ENCODE assay signal across 1 cellular context in genomic region chr21:38752051-38752505, GRCh38.
TF ChIP-seq lines count a peak whose summit lies in the region.

No MANE protein-coding gene starts in this region.

TF ChIP-seq in IMR-90, 13 proteins besides CTCF, POLR2A, EP300 and RAD21 (continued from another document):
- no peak for TF ChIP-seq MAFK (IDR thresholded peaks at IDR 0.05; ENCODE audit: low read depth, low read length)
- TF ChIP-seq BHLHE40 (IDR thresholded peaks at IDR 0.05; ENCODE audit: low read depth, low read length), result no peak
- TF ChIP-seq RFX5 (IDR thresholded peaks at IDR 0.05; ENCODE audit: low read depth, low read length), result no peak
- no peak for TF ChIP-seq SMC3 (IDR thresholded peaks at IDR 0.05; ENCODE audit: low read depth, low read length)
- no peak for TF ChIP-seq USF2 (IDR thresholded peaks at IDR 0.05; ENCODE audit: low read depth, low read length)
- no peak for TF ChIP-seq FOS (IDR thresholded peaks at IDR 0.05; ENCODE audit: low read depth, low read length)
- no peak for TF ChIP-seq MAZ (IDR thresholded peaks at IDR 0.05; ENCODE audit: borderline replicate concordance, low read depth, low read length)
